ENCODE assay signal across 14 cellular contexts in genomic region chr11:86596861-86597632, GRCh38.
DNase-seq lines count a peak whose midpoint lies in the region; TF ChIP-seq lines count a peak whose summit lies in the region.
"Had no signal": no experiment of that assay in that cellular context is flagged by ENCODE, and none has a peak within 500 bp of the region (broad histone marks: within the 10 kb centered on the region; RNA-seq: fewer than 3 reads in every experiment).

No MANE protein-coding gene starts in this region.

- H3K36me3 ChIP-seq in transverse colon, result no peaks in the 10 kb centered on the region

- H3K4me3 ChIP-seq in transverse colon, result no peak overlapping the region

- no peak for TF ChIP-seq POLR2A in transverse colon (IDR thresholded peaks at IDR 0.05)

- no peak overlapping the region for H3K27ac ChIP-seq in transverse colon

- no peaks in the 10 kb centered on the region for H3K36me3 Mint-ChIP-seq in dendritic cell treated with granulocyte-macrophage colony-stimulating factor and Interleukin-4, amounts not matched to agents 40 ng/mL and 50 ng/mL, for 4 days (ENCODE audit: low read depth)
- H3K36me3 Mint-ChIP-seq: activated naive CD4-positive, alpha-beta T cell treated with anti-CD3 and anti-CD28 coated beads, Interleukin-2, amount 50 U/mL, for 24 hours; CD4-positive, CD25-positive, alpha-beta regulatory T cell; stimulated activated memory B cell treated with anti-CD40 and anti-IgM and Interleukin-4, amounts not matched to agents 10 μg/mL and 1 μg/mL and 100 μg/mL, for 72 hours had no signal

- no peak for TF ChIP-seq EP300 in transverse colon (IDR thresholded peaks at IDR 0.05; ENCODE audit: low read depth)

- peak overlapping the region; percentile 63 for H3K27ac Mint-ChIP-seq in dendritic cell treated with granulocyte-macrophage colony-stimulating factor and Interleukin-4, amounts not matched to agents 40 ng/mL and 50 ng/mL, for 4 days
- H3K27ac Mint-ChIP-seq: activated naive CD4-positive, alpha-beta T cell treated with anti-CD3 and anti-CD28 coated beads, Interleukin-2, amount 50 U/mL, for 24 hours; CD4-positive, CD25-positive, alpha-beta regulatory T cell; stimulated activated memory B cell treated with anti-CD40 and anti-IgM and Interleukin-4, amounts not matched to agents 10 μg/mL and 1 μg/mL and 100 μg/mL, for 72 hours had no signal

- no peaks in the 10 kb centered on the region for H3K27me3 ChIP-seq in transverse colon

- peaks cover 26% of the 10 kb centered on the region for H3K4me1 Mint-ChIP-seq in dendritic cell treated with granulocyte-macrophage colony-stimulating factor and Interleukin-4, amounts not matched to agents 40 ng/mL and 50 ng/mL, for 4 days (ENCODE audit: low read depth)

- 55 to 77% methylated on average over 1 to 6 of the region's 6 CpGs for WGBS in transverse colon (ENCODE audit: low coverage in 1 of 2), 2 donors

- peak; percentile 25 for DNase-seq in Daoy (ENCODE audit: low read depth)
- DNase-seq in NCI-H774 (lab: John Stamatoyannopoulos, UW), result peak; percentile 3
- peak; percentile 60 for DNase-seq in myocyte (ENCODE audit: low read depth)
- DNase-seq in NCI-H1048 (lab: John Stamatoyannopoulos, UW), result no peak
- DNase-seq in C1 segment of cervical spinal cord (lab: John Stamatoyannopoulos, UW), result no peak
- no peak for DNase-seq in transverse colon
- no peak for DNase-seq in globus pallidus (ENCODE audit: low spot score)
- DNase-seq: CD4-positive, CD25-positive, alpha-beta regulatory T cell; cortex of kidney; left colon; stimulated activated CD4-positive, alpha-beta T cell treated with anti-CD3 and anti-CD28 coated beads, Interleukin-1b, Interleukin-23, amount 100 ng/mL, for 48 hours had no signal

- H3K9me3 ChIP-seq in transverse colon, result no peaks in the 10 kb centered on the region

- TF ChIP-seq CTCF in transverse colon (IDR thresholded peaks at IDR 0.05), result no peak

- intact Hi-C loops in dendritic cell treated with granulocyte-macrophage colony-stimulating factor and Interleukin-4, amounts not matched to agents 40 ng/mL and 50 ng/mL, for 4 days (cut with micrococcal nuclease), result no loop called here
- intact Hi-C loops in transverse colon (cut with DNase I; ENCODE audit: low total_unique reads), result no loop called here

- in situ Hi-C loops in transverse colon (cut with MboI; ENCODE audit: low pct_ligation_motif_present in 1 of 4, low pct_unique_long_range_greater_than_20kb in 1 of 4, low sequenced_read_pairs in 3 of 4), result no loop called here

- H3K4me3 Mint-ChIP-seq in dendritic cell treated with granulocyte-macrophage colony-stimulating factor and Interleukin-4, amounts not matched to agents 40 ng/mL and 50 ng/mL, for 4 days, result no peak overlapping the region
- H3K4me3 Mint-ChIP-seq: activated naive CD4-positive, alpha-beta T cell treated with anti-CD3 and anti-CD28 coated beads, Interleukin-2, amount 50 U/mL, for 24 hours; CD4-positive, CD25-positive, alpha-beta regulatory T cell; stimulated activated memory B cell treated with anti-CD40 and anti-IgM and Interleukin-4, amounts not matched to agents 10 μg/mL and 1 μg/mL and 100 μg/mL, for 72 hours had no signal

- H3K27me3 Mint-ChIP-seq in dendritic cell treated with granulocyte-macrophage colony-stimulating factor and Interleukin-4, amounts not matched to agents 40 ng/mL and 50 ng/mL, for 4 days, result no peaks in the 10 kb centered on the region
- H3K27me3 Mint-ChIP-seq: activated naive CD4-positive, alpha-beta T cell treated with anti-CD3 and anti-CD28 coated beads, Interleukin-2, amount 50 U/mL, for 24 hours; stimulated activated memory B cell treated with anti-CD40 and anti-IgM and Interleukin-4, amounts not matched to agents 10 μg/mL and 1 μg/mL and 100 μg/mL, for 72 hours had no signal

- H3K9me3 Mint-ChIP-seq in dendritic cell treated with granulocyte-macrophage colony-stimulating factor and Interleukin-4, amounts not matched to agents 40 ng/mL and 50 ng/mL, for 4 days, result no peaks in the 10 kb centered on the region
- H3K9me3 Mint-ChIP-seq: activated naive CD4-positive, alpha-beta T cell treated with anti-CD3 and anti-CD28 coated beads, Interleukin-2, amount 50 U/mL, for 24 hours had no signal

- H3K4me1 ChIP-seq in transverse colon, result peaks cover 7 to 20% (median 12%) of the 10 kb centered on the region in 4 donors

Comparison
In these comparisons a context has a peak if more than half of its experiments do, and no peak if none do; other contexts are left out.
1. DNase-seq: peak in Daoy (single experiment), NCI-H774 (single experiment) and myocyte (single experiment); none in NCI-H1048 (single experiment), C1 segment of cervical spinal cord (0 of 14), transverse colon (single experiment) and globus pallidus (single experiment).